ENCODE assay signal across 9 cellular contexts in genomic region chr3:45988100-45988761, GRCh38. TPM values are rescaled to one million over a fixed set of nuclear protein-coding genes. Genes with fewer than 3 reads are reported as not detected.
DNase-seq lines count a peak whose midpoint lies in the region; ATAC-seq and TF ChIP-seq lines count a peak whose summit lies in the region.
"Had no signal": no experiment of that assay in that cellular context is flagged by ENCODE, and none has a peak within 500 bp of the region (broad histone marks: within the 10 kb centered on the region; RNA-seq: fewer than 3 reads in every experiment).

No MANE protein-coding gene starts in this region.

- H3K27ac ChIP-seq in heart left ventricle (peak overlapping the region; percentile 78 to 98 (median 96)), cingulate gyrus (ENCODE audit: low read depth, low read length) (peak overlapping the region; percentile 71)

- no peaks in the 10 kb centered on the region for H3K27me3 ChIP-seq in heart left ventricle
- H3K27me3 ChIP-seq in H7 (ENCODE audit: control insufficient read depth, insufficient read depth, low read length): no peaks in the 10 kb centered on the region

- H3K9me3 Mint-ChIP-seq in natural killer cell treated with Interleukin-12 subunit alpha and Interleukin-12 subunit beta and Interleukin-15 and Interleukin-18, amount 100 ng/mL, for 72 hours: no peaks in the 10 kb centered on the region

- H3K36me3 Mint-ChIP-seq in natural killer cell treated with Interleukin-12 subunit alpha and Interleukin-12 subunit beta and Interleukin-15 and Interleukin-18, amount 100 ng/mL, for 72 hours: peaks cover 7% of the 10 kb centered on the region

- peak in 1 of 4 donors; percentile 4 for ATAC-seq in heart left ventricle
- peak; percentile 69 to 74 for ATAC-seq in natural killer cell treated with Interleukin-12 subunit alpha and Interleukin-12 subunit beta and Interleukin-15 and Interleukin-18, amount 100 ng/mL, for 72 hours
- no peak for ATAC-seq in HG02885 (IDR thresholded peaks at IDR 0.05; ENCODE audit: poor library complexity, unreplicated experiment)

- TF ChIP-seq CTCF in heart left ventricle (IDR thresholded peaks at IDR 0.05): no peak

- peaks cover 18 to 100% (median 89%) of the 10 kb centered on the region in 12 donors for H3K4me1 ChIP-seq in heart left ventricle

- no peak for TF ChIP-seq POLR2A in heart left ventricle (IDR thresholded peaks at IDR 0.05)

- H3K36me3 ChIP-seq in heart left ventricle (peaks cover 0 to 19% (median 15%) of the 10 kb centered on the region in 9 donors), H7 (replicated peaks; ENCODE audit: control insufficient read depth, insufficient read depth, low read length) (peaks cover 11% of the 10 kb centered on the region)

- H3K27me3 Mint-ChIP-seq in natural killer cell treated with Interleukin-12 subunit alpha and Interleukin-12 subunit beta and Interleukin-15 and Interleukin-18, amount 100 ng/mL, for 72 hours: no peaks in the 10 kb centered on the region

- 46 to 56% (median 48%) methylated on average over 4 to 6 of the region's 6 CpGs for WGBS in heart left ventricle, 4 donors

- DNase-seq in heart left ventricle: no peak
- no peak for DNase-seq in cardiac septum (ENCODE audit: low spot score)
- no peak for DNase-seq in natural killer cell treated with Interleukin-12 subunit alpha and Interleukin-12 subunit beta and Interleukin-15 and Interleukin-18, amount 100 ng/mL, for 72 hours (ENCODE audit: low spot score)
- no peak for DNase-seq in ureter (ENCODE audit: low spot score)
- no peak for DNase-seq in H7
- DNase-seq in GM19238 (ENCODE audit: insufficient read length, low spot score): no peak
- DNase-seq: NCI-H1092 had no signal

- no peaks in the 10 kb centered on the region for H3K9me3 ChIP-seq in heart left ventricle

- intact Hi-C loops in heart left ventricle (cut with DNase I): loop anchor here in 1 of 10 donors (5.0 kb wide), 1 partner anchor 89 kb away; no protein-coding TSS in a partner anchor
- intact Hi-C loops in cardiac septum (cut with DNase I): no loop called here

- peak overlapping the region; percentile 47 for H3K4me3 Mint-ChIP-seq in natural killer cell treated with Interleukin-12 subunit alpha and Interleukin-12 subunit beta and Interleukin-15 and Interleukin-18, amount 100 ng/mL, for 72 hours

- no peak overlapping the region for H3K4me3 ChIP-seq in heart left ventricle
- H3K4me3 ChIP-seq in H7 (ENCODE audit: insufficient read depth, low read depth, low read length): no peak overlapping the region

- peaks cover 54 to 61% of the 10 kb centered on the region in 2 donors for H3K4me1 Mint-ChIP-seq in natural killer cell treated with Interleukin-12 subunit alpha and Interleukin-12 subunit beta and Interleukin-15 and Interleukin-18, amount 100 ng/mL, for 72 hours (ENCODE audit: low read depth in 2 of 2)

- peak overlapping the region; percentile 79 to 83 for H3K27ac Mint-ChIP-seq in natural killer cell treated with Interleukin-12 subunit alpha and Interleukin-12 subunit beta and Interleukin-15 and Interleukin-18, amount 100 ng/mL, for 72 hours

RNA-seq across cellular contexts. Expression of gene FYCO1, which starts 7.4 kb away (rescaled TPM):
- 100 to 1,000 TPM in 6 of 9 donors, 10 to 100 TPM in 3; 57.3 to 195 (median 149) TPM for total RNA-seq in heart left ventricle
- 10 to 100 TPM; 18.5 to 69.5 TPM for polyA plus RNA-seq in heart left ventricle
- 129 TPM for total RNA-seq in cardiac septum
- total RNA-seq in natural killer cell treated with Interleukin-12 subunit alpha and Interleukin-12 subunit beta and Interleukin-15 and Interleukin-18, amount 100 ng/mL, for 72 hours: 10 to 100 TPM; 14.6 to 30.3 TPM
- 62.0 TPM for total RNA-seq in ureter
- total RNA-seq in H7 (2014; rRNA removed; shearing (Covaris generic)): 4.9 and 7.5 TPM in 2 replicates

RNA-seq across cellular contexts. Expression of gene XCR1, which starts 39.1 kb away (rescaled TPM):
- total RNA-seq in heart left ventricle: under 1 TPM in 4 of 9 donors, not detected in 5; 0.06 to 0.64 (median 0.23) TPM
- under 1 TPM in 1 of 2 donors, not detected in 1; 0.03 TPM for polyA plus RNA-seq in heart left ventricle
- total RNA-seq in cardiac septum: not detected
- total RNA-seq in natural killer cell treated with Interleukin-12 subunit alpha and Interleukin-12 subunit beta and Interleukin-15 and Interleukin-18, amount 100 ng/mL, for 72 hours: not detected
- 0.70 TPM for total RNA-seq in ureter
- total RNA-seq in H7 (2014; rRNA removed; shearing (Covaris generic)): not detected in 2 replicates

RNA-seq across cellular contexts. Expression of gene CXCR6, which starts 45.0 kb away (rescaled TPM):
- total RNA-seq in heart left ventricle (1 to 10 TPM in 2 of 9 donors, under 1 TPM in 4, not detected in 3; 0.20 to 2.1 (median 0.32) TPM), cardiac septum (0.32 TPM), ureter (3.1 TPM)
- polyA plus RNA-seq in heart left ventricle: under 1 TPM; 0.19 to 0.28 TPM
- 1 to 10 TPM; 4.0 to 5.3 TPM for total RNA-seq in natural killer cell treated with Interleukin-12 subunit alpha and Interleukin-12 subunit beta and Interleukin-15 and Interleukin-18, amount 100 ng/mL, for 72 hours
- total RNA-seq in H7 (2014; rRNA removed; shearing (Covaris generic)): not detected in 2 replicates
